In the genomic region with DNA sequence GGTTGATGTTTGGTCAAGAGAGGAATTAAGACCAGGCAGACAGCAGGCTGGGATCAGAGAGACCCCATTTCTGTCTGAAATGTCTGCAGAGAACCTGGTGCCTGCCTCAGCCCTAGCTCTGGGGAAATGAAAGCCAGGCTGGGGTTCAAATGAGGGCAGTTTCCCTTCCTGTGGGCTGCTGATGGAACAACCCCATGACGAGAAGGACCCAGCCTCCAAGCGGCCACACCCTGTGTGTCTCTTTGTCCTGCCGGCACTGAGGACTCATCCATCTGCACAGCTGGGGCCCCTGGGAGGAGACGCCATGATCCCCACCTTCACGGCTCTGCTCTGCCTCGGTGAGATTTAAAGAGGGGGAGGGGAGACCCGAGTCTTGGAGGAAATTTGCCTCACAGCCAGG, we compare ENCODE assay signal across 14 cellular contexts. TPM values are rescaled to one million over a fixed set of nuclear protein-coding genes. Genes with fewer than 3 reads are reported as not detected.
DNase-seq lines count a peak whose midpoint lies in the region; ATAC-seq and TF ChIP-seq lines count a peak whose summit lies in the region.
"Had no signal": no experiment of that assay in that cellular context is flagged by ENCODE, and none has a peak within 500 bp of the region (broad histone marks: within the 10 kb centered on the region; RNA-seq: fewer than 3 reads in every experiment).

A gene (plus strand): TSS at position 256 of the 400 bp plus-strand sequence. CDS start 49 bp downstream, at position 305.

- H3K4me2 ChIP-seq in OCI-LY7 (ENCODE audit: low read length), result peak within 1 kb of the TSS; percentile 41

- TF ChIP-seq POLR2A in GM18951 (IDR thresholded peaks at IDR 0.05; ENCODE audit: extremely low read depth, insufficient read depth, insufficient read length), result peak; percentile 48

- no peaks in the 10 kb centered on the region for H3K27me3 ChIP-seq in lung (ENCODE audit: control insufficient read depth, insufficient read depth)

- ATAC-seq in lung (ENCODE audit: insufficient read depth, low FRiP score) (peak; percentile 41), GM18498 (IDR thresholded peaks at IDR 0.05; ENCODE audit: unreplicated experiment) (no peak)
- ATAC-seq: SK-N-SH treated with all-trans-retinoic acid at 6 μM for 48 hours had no signal

- H3K4me3 ChIP-seq in OCI-LY7 (ENCODE audit: low read depth, low read length, poor library complexity, severe bottlenecking), result no peak within 1 kb of the TSS
- no peak within 1 kb of the TSS for H3K4me3 ChIP-seq in lung

- WGBS in lung, 2 donors, result 50 to 59% methylated on average over 7 of the region's 7 CpGs

- in situ Hi-C loops in GM18951 (cut with MboI; ENCODE audit: low sequenced_read_pairs, unreplicated experiment), result no loop called here

- H3K9me3 ChIP-seq in OCI-LY7 (ENCODE audit: low read length) (no peaks in the 10 kb centered on the region), lung (ENCODE audit: control insufficient read depth in 2 of 2, insufficient read depth in 1 of 2, low read length in 1 of 2) (peaks cover 0 to 3% of the 10 kb centered on the region in 2 donors)

- POLR2A ChIA-PET in OCI-LY7 (lab: Charles Lee), result interaction anchor here (0.6 to 1.0 kb wide), 6 partner anchors 17 to 1016 kb away, joined by 3 to 7 read pairs (median 4); no protein-coding TSS in a partner anchor

- H3K9me2 ChIP-seq in OCI-LY7 (ENCODE audit: insufficient read depth, low read length), result no peaks in the 10 kb centered on the region

- no peaks in the 10 kb centered on the region for H3K36me3 ChIP-seq in OCI-LY7 (ENCODE audit: insufficient read depth, low read length)
- no peaks in the 10 kb centered on the region for H3K36me3 ChIP-seq in lung (ENCODE audit: control insufficient read depth in 2 of 2, insufficient read depth in 2 of 2, low read length in 2 of 2)

- DNase-seq in Ammon's horn (ENCODE audit: low spot score), result peak; percentile 58
- peak; percentile 18 for DNase-seq in OCI-LY7 (ENCODE audit: low spot score)
- no peak for DNase-seq in lung (ENCODE audit: low spot score)
- DNase-seq in SKM-1 (lab: John Stamatoyannopoulos, UW; ENCODE audit: unreplicated experiment), result no peak
- DNase-seq in NCI-H1694 (lab: John Stamatoyannopoulos, UW), result no peak
- DNase-seq in stimulated activated CD4-positive, alpha-beta T cell treated with anti-CD3 and anti-CD28 coated beads, Interleukin-2, amount 100 ng/mL, for 24 hours, result no peak
- DNase-seq: activated CD4-positive, CD25-positive, alpha-beta regulatory T cell; NCI-H1417 treated with DMSO at 0.1 percent for 48 hours; NCI-H748 treated with DMSO at 0.1 percent for 48 hours had no signal

- no TSS peak for BruUV-seq in OCI-LY7 (replicated peaks; lab: Mats Ljungman, UMichigan)

- H2AFZ ChIP-seq in OCI-LY7 (ENCODE audit: low read length), result 0 out of 2 replicates have a peak within 1 kb of the TSS, but pooled peaks have one; percentile 28

- CTCF ChIA-PET in OCI-LY7 (lab: Charles Lee; ENCODE audit: unreplicated experiment), result no interaction called here

- TF ChIP-seq CTCF in OCI-LY7 (conservative IDR thresholded peaks at IDR 0.05; ENCODE audit: low read length), result no peak
- no peak for TF ChIP-seq CTCF in lung (IDR thresholded peaks at IDR 0.05; ENCODE audit: control extremely low read depth, extremely low read depth)

- no peaks in the 10 kb centered on the region for H3K79me2 ChIP-seq in OCI-LY7 (ENCODE audit: insufficient read depth, low read depth, low read length)

- H3K27ac ChIP-seq in OCI-LY7 (ENCODE audit: low read depth, low read length, poor library complexity, severe bottlenecking), result no peak within 1 kb of the TSS
- H3K27ac ChIP-seq in lung (ENCODE audit: low read depth in 1 of 2, low read length in 1 of 2), result no peak within 1 kb of the TSS

- intact Hi-C loops in OCI-LY7 (cut with micrococcal nuclease; ENCODE audit: unreplicated experiment), result no loop called here

- H3K4me1 ChIP-seq in OCI-LY7 (ENCODE audit: insufficient read depth, low read length, poor library complexity, severe bottlenecking) (peaks cover 30% of the 10 kb centered on the region), lung (ENCODE audit: control insufficient read depth in 2 of 2, insufficient read depth in 2 of 2, low read length in 2 of 2) (no peaks in the 10 kb centered on the region)

- no peaks in the 10 kb centered on the region for H4K20me1 ChIP-seq in OCI-LY7 (ENCODE audit: insufficient read depth, low read length)

RNA-seq across cellular contexts. Expression of the gene that starts here (rescaled TPM):
- 0.82 and 1.4 TPM in 2 replicates for total RNA-seq in OCI-LY7 (2014; rRNA removed; shearing (Covaris generic))
- total RNA-seq in OCI-LY7 (2022), result 3.0 and 6.2 TPM in 2 replicates
- total RNA-seq in lung, result 10 to 100 TPM in 1 of 2 donors, 1 to 10 TPM in 1; 8.0 to 29.3 TPM
- 100 to 1,000 TPM in 1 of 2 donors, 1 to 10 TPM in 1; 8.7 to 153 TPM for polyA plus RNA-seq in lung
- total RNA-seq: fibroblast of villous mesenchyme, kidney epithelial cell had no signal

Comparison
In these comparisons a context has a peak if more than half of its experiments do, and no peak if none do; other contexts are left out.
1. DNase-seq: peak in Ammon's horn (single experiment) and OCI-LY7 (single experiment); none in lung (single experiment), SKM-1 (single experiment), NCI-H1694 (single experiment) and stimulated activated CD4-positive, alpha-beta T cell treated with anti-CD3 and anti-CD28 coated beads, Interleukin-2, amount 100 ng/mL, for 24 hours (0 of 2).